19 cellular contexts compared by ENCODE assay signal in the genomic region with DNA sequence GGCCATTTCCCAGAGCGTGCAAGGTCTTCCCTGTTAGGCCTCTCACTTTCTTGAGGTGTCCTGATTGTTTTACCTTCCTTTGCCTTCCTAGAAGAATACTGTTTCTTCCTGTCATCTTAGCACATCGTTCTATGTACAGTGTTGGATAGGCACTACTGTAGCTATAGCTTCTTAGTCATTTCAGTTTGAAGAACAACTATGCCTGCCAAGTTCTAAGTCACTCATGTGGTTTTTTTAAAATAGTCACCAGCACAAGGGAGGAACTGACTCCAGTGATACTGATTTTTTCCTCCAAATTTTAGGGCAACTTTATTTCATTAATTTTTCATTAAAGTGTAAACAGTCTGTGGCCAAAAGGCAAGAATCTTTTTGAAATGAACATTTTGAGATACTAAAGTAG.
DNase-seq lines count a peak whose midpoint lies in the region; ATAC-seq and TF ChIP-seq lines count a peak whose summit lies in the region.
"Had no signal": no experiment of that assay in that cellular context is flagged by ENCODE, and none has a peak within 500 bp of the region (broad histone marks: within the 10 kb centered on the region; RNA-seq: fewer than 3 reads in every experiment).

No MANE protein-coding gene starts in this region.

- H3K4me3 Mint-ChIP-seq in HFFc6 = no peak overlapping the region; the same call in 1 of the 2 replicates
- no peak overlapping the region for H3K4me3 Mint-ChIP-seq in activated naive CD8-positive, alpha-beta T cell treated with anti-CD3 and anti-CD28 coated beads for 36 hours
- H3K4me3 Mint-ChIP-seq: activated naive CD8-positive, alpha-beta T cell treated with anti-CD3 and anti-CD28 coated beads, Interleukin-2, amount 10 ng/mL, durations not matched to agents 7 days and 5 days; dendritic cell treated with granulocyte-macrophage colony-stimulating factor and Interleukin-4, amounts not matched to agents 40 ng/mL and 50 ng/mL, for 4 days; naive thymus-derived CD4-positive, alpha-beta T cell; WTC11 had no signal

- ATAC-seq in GM18519 (IDR thresholded peaks at IDR 0.05; ENCODE audit: low FRiP score, unreplicated experiment) (no peak), HG03565 (IDR thresholded peaks at IDR 0.05; ENCODE audit: unreplicated experiment) (no peak)
- ATAC-seq: naive thymus-derived CD4-positive, alpha-beta T cell; stimulated activated naive CD8-positive, alpha-beta T cell treated with anti-CD3 and anti-CD28 coated beads, Interleukin-15, Interleukin-2, amounts not matched to agents 100 U/mL and 50 U/mL, for 24 hours; WTC11 had no signal

- no peak for TF ChIP-seq CTCF in HFFc6 (IDR thresholded peaks at IDR 0.05)

- DNase-seq in AG20443 (ENCODE audit: low spot score) (peak; percentile 74), HFFc6 (peak; percentile 76), amniotic epithelial cell (ENCODE audit: low read depth) (peak; percentile 20), glomerular visceral epithelial cell (ENCODE audit: extremely low spot score) (peak; percentile 27), NOMO-1 treated with dmso at 0.1 percent for 144 hours (lab: John Stamatoyannopoulos, UW; ENCODE audit: unreplicated experiment) (no peak)
- DNase-seq in activated naive CD8-positive, alpha-beta T cell treated with anti-CD3 and anti-CD28 coated beads for 36 hours = no peak
- DNase-seq: activated CD8-positive, alpha-beta memory T cell treated with anti-CD3 and anti-CD28 coated beads, Interleukin-2, amount 50 U/mL, for 48 hours; activated naive CD8-positive, alpha-beta T cell treated with anti-CD3 and anti-CD28 coated beads, Interleukin-2, amount 10 ng/mL, durations not matched to agents 7 days and 5 days; glutamatergic neuron; naive thymus-derived CD4-positive, alpha-beta T cell; NCI-H1417; NCI-H526; sigmoid colon; SJCRH30; stimulated activated naive CD8-positive, alpha-beta T cell treated with anti-CD3 and anti-CD28 coated beads, Interleukin-15, Interleukin-2, amounts not matched to agents 100 U/mL and 50 U/mL, for 24 hours had no signal

- H3K4me1 Mint-ChIP-seq in HFFc6 (ENCODE audit: low read depth) = peaks cover 54% of the 10 kb centered on the region
- H3K4me1 Mint-ChIP-seq in activated naive CD8-positive, alpha-beta T cell treated with anti-CD3 and anti-CD28 coated beads for 36 hours = no peaks in the 10 kb centered on the region
- H3K4me1 Mint-ChIP-seq: activated naive CD8-positive, alpha-beta T cell treated with anti-CD3 and anti-CD28 coated beads, Interleukin-2, amount 10 ng/mL, durations not matched to agents 7 days and 5 days; WTC11 had no signal

- H3K27ac Mint-ChIP-seq in HFFc6 = peak overlapping the region; percentile 68
- H3K27ac Mint-ChIP-seq in activated naive CD8-positive, alpha-beta T cell treated with anti-CD3 and anti-CD28 coated beads for 36 hours = no peak overlapping the region
- H3K27ac Mint-ChIP-seq: activated naive CD8-positive, alpha-beta T cell treated with anti-CD3 and anti-CD28 coated beads, Interleukin-2, amount 10 ng/mL, durations not matched to agents 7 days and 5 days; dendritic cell treated with granulocyte-macrophage colony-stimulating factor and Interleukin-4, amounts not matched to agents 40 ng/mL and 50 ng/mL, for 4 days; naive thymus-derived CD4-positive, alpha-beta T cell; WTC11 had no signal

- no peaks in the 10 kb centered on the region for H3K27me3 Mint-ChIP-seq in HFFc6 (ENCODE audit: insufficient read depth)
- peaks cover 4% of the 10 kb centered on the region for H3K27me3 Mint-ChIP-seq in activated naive CD8-positive, alpha-beta T cell treated with anti-CD3 and anti-CD28 coated beads for 36 hours
- H3K27me3 Mint-ChIP-seq: dendritic cell treated with granulocyte-macrophage colony-stimulating factor and Interleukin-4, amounts not matched to agents 40 ng/mL and 50 ng/mL, for 4 days had no signal

- no peaks in the 10 kb centered on the region for H3K9me3 Mint-ChIP-seq in HFFc6
- no peaks in the 10 kb centered on the region for H3K9me3 Mint-ChIP-seq in activated naive CD8-positive, alpha-beta T cell treated with anti-CD3 and anti-CD28 coated beads for 36 hours
- H3K9me3 Mint-ChIP-seq: activated naive CD8-positive, alpha-beta T cell treated with anti-CD3 and anti-CD28 coated beads, Interleukin-2, amount 10 ng/mL, durations not matched to agents 7 days and 5 days; dendritic cell treated with granulocyte-macrophage colony-stimulating factor and Interleukin-4, amounts not matched to agents 40 ng/mL and 50 ng/mL, for 4 days; naive thymus-derived CD4-positive, alpha-beta T cell; WTC11 had no signal

- H3K36me3 Mint-ChIP-seq in HFFc6 (ENCODE audit: low read depth) = peaks cover 3% of the 10 kb centered on the region; the same call in 1 of the 2 replicates
- H3K36me3 Mint-ChIP-seq in activated naive CD8-positive, alpha-beta T cell treated with anti-CD3 and anti-CD28 coated beads for 36 hours = no peaks in the 10 kb centered on the region
- H3K36me3 Mint-ChIP-seq: activated naive CD8-positive, alpha-beta T cell treated with anti-CD3 and anti-CD28 coated beads, Interleukin-2, amount 10 ng/mL, durations not matched to agents 7 days and 5 days; naive thymus-derived CD4-positive, alpha-beta T cell; WTC11 had no signal

Comparison
In these comparisons a context has a peak if more than half of its experiments do, and no peak if none do; other contexts are left out.
1. DNase-seq: peak in AG20443 (single experiment), HFFc6 (single experiment), amniotic epithelial cell (single experiment) and glomerular visceral epithelial cell (single experiment); none in NOMO-1 treated with dmso at 0.1 percent for 144 hours (single experiment) and activated naive CD8-positive, alpha-beta T cell treated with anti-CD3 and anti-CD28 coated beads for 36 hours (single experiment).